In the genomic region with DNA sequence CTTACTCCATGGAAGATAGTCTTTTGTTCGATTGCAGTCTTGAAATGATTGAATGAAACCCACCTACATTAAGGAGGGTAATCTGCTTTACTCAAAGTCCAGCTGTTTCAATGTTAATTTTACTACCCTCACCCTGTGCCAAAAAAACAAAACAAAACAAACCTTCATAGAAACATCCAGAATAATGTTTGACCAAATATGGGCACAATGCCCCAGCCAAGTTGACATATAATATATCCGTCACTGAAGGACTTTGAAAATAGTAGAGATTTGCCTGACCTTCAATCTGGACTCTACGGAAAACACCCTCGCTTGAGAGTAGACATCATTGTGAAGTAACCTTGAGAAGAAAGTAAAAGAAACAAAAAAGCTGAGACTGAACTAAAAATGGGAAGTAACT, we compare ENCODE assay signal across 20 cellular contexts.
A peak's percentile ranks its signal among the peaks of the same experiment; 100 is the strongest.
DNase-seq lines count a peak whose midpoint lies in the region; FAIRE-seq and TF ChIP-seq lines count a peak whose summit lies in the region.
"Had no signal": no experiment of that assay in that cellular context is flagged by ENCODE, and none has a peak within 500 bp of the region (broad histone marks: within the 10 kb centered on the region; RNA-seq: fewer than 3 reads in every experiment).

No MANE protein-coding gene starts in this region.

- peak overlapping the region; percentile 75 for H3K27ac Mint-ChIP-seq in MCF 10A (ENCODE audit: low read depth, unreplicated experiment)
- peak overlapping the region; percentile 88 for H3K27ac Mint-ChIP-seq in astrocyte (ENCODE audit: unreplicated experiment)
- H3K27ac Mint-ChIP-seq: CD8-positive, alpha-beta memory T cell had no signal

- no peak overlapping the region for H2BK5ac ChIP-seq in mesendoderm (ENCODE audit: low read length)

- H3K4me1 ChIP-seq in breast epithelium (no peaks in the 10 kb centered on the region), astrocyte (ENCODE audit: insufficient read depth, low read length) (peaks cover 14% of the 10 kb centered on the region), mesendoderm (ENCODE audit: control insufficient read depth, low read depth, low read length) (no peaks in the 10 kb centered on the region), SJCRH30 (peaks cover 10% of the 10 kb centered on the region; the same call in 1 of the 2 replicates), colonic mucosa (no peaks in the 10 kb centered on the region)
- H3K4me1 ChIP-seq: BLaER1 had no signal

- peak overlapping the region; percentile 1 for H2AFZ ChIP-seq in astrocyte (ENCODE audit: low read depth, low read length)

- H4K8ac ChIP-seq in mesendoderm (ENCODE audit: low read depth, low read length): no peak overlapping the region

- no TSS peak for BruUV-seq in MCF 10A (replicated peaks; lab: Mats Ljungman, UMichigan)

- H2BK120ac ChIP-seq in mesendoderm (ENCODE audit: low read depth, low read length): no peak overlapping the region

- H3K4ac ChIP-seq in mesendoderm (ENCODE audit: low read depth, low read length): peak overlapping the region; percentile 55

- no peak overlapping the region for H2AK5ac ChIP-seq in mesendoderm (ENCODE audit: low read length)

- H4K5ac ChIP-seq in mesendoderm (ENCODE audit: low read length): no peak overlapping the region

- no peak overlapping the region for H2BK15ac ChIP-seq in mesendoderm (replicated peaks; ENCODE audit: low read depth)

- H3K27ac ChIP-seq in breast epithelium: no peak overlapping the region
- peak overlapping the region; percentile 71 for H3K27ac ChIP-seq in astrocyte (ENCODE audit: low read depth, low read length)
- no peak overlapping the region for H3K27ac ChIP-seq in mesendoderm (ENCODE audit: low read depth, low read length)
- H3K27ac ChIP-seq in SJCRH30: no peak overlapping the region; the same call in 1 of the 2 replicates
- H3K27ac ChIP-seq in colonic mucosa: no peak overlapping the region
- H3K27ac ChIP-seq: BLaER1 had no signal

- POLR2A ChIA-PET in MCF 10A (lab: Yijun Ruan, JAX): no interaction called here

- no peaks in the 10 kb centered on the region for H3K36me3 Mint-ChIP-seq in MCF 10A (ENCODE audit: insufficient read depth, unreplicated experiment)
- H3K36me3 Mint-ChIP-seq in astrocyte (ENCODE audit: low read depth, unreplicated experiment): peaks cover 3% of the 10 kb centered on the region
- H3K36me3 Mint-ChIP-seq: CD8-positive, alpha-beta memory T cell had no signal

- no peak overlapping the region for H3K56ac ChIP-seq in mesendoderm (ENCODE audit: low read length)

- intact Hi-C loops in MCF 10A (cut with micrococcal nuclease): no loop called here
- intact Hi-C loops in breast epithelium (cut with DNase I; ENCODE audit: low total_unique reads): no loop called here
- intact Hi-C loops in colonic mucosa (cut with DNase I): no loop called here

- no peak for DNase-seq in MCF 10A (ENCODE audit: unreplicated experiment)
- DNase-seq in breast epithelium (ENCODE audit: low spot score in 2 of 2): no peak
- DNase-seq in astrocyte (ENCODE audit: low read depth): no peak
- no peak for DNase-seq in mesendoderm
- no peak for DNase-seq in activated CD4-positive, alpha-beta T cell treated with anti-CD3 and anti-CD28 coated beads for 4 hours
- no peak for DNase-seq in SJCRH30
- no peak for DNase-seq in kidney glomerular epithelial cell (lab: John Stamatoyannopoulos, UW)
- DNase-seq in colonic mucosa: no peak
- DNase-seq: 8988T; CD8-positive, alpha-beta memory T cell; DMS 273 treated with DMSO at 0.1 percent for 48 hours; GDM1; KG1; NCI-H1092; NCI-H146; NCI-H2081; NCI-H510A treated with DMSO at 0.1 percent for 48 hours; SHP77 had no signal

- H3K36me3 ChIP-seq in breast epithelium (no peaks in the 10 kb centered on the region), astrocyte (ENCODE audit: insufficient read depth, low read length) (no peaks in the 10 kb centered on the region), mesendoderm (ENCODE audit: control insufficient read depth, insufficient read depth, low read length) (no peaks in the 10 kb centered on the region), SJCRH30 (no peaks in the 10 kb centered on the region), colonic mucosa (no peaks in the 10 kb centered on the region)
- H3K36me3 ChIP-seq: BLaER1 had no signal

- H3K9ac ChIP-seq in astrocyte (ENCODE audit: low read length): no peak overlapping the region
- H3K9ac ChIP-seq in mesendoderm (ENCODE audit: low read length): no peak overlapping the region
- no peak overlapping the region for H3K9ac ChIP-seq in colonic mucosa (ENCODE audit: low read depth in 2 of 2, low read length in 2 of 2)
- H3K9ac ChIP-seq: BLaER1 had no signal

- FAIRE-seq in astrocyte (lab: Jason Lieb, UNC): no peak
- FAIRE-seq: GM12878 had no signal

- TF ChIP-seq POLR2A in breast epithelium (IDR thresholded peaks at IDR 0.05): no peak

- TF ChIP-seq CTCF in MCF 10A (IDR thresholded peaks at IDR 0.05; ENCODE audit: unreplicated experiment) (no peak), breast epithelium (IDR thresholded peaks at IDR 0.05) (no peak), astrocyte (IDR thresholded peaks at IDR 0.05; ENCODE audit: insufficient read depth, low read depth, low read length) (no peak), colonic mucosa (IDR thresholded peaks at IDR 0.05) (no peak)

- peaks cover 23% of the 10 kb centered on the region for H3K4me1 Mint-ChIP-seq in MCF 10A (ENCODE audit: insufficient read depth, unreplicated experiment)
- H3K4me1 Mint-ChIP-seq in astrocyte (ENCODE audit: low read depth, unreplicated experiment): peaks cover 15% of the 10 kb centered on the region
- H3K4me1 Mint-ChIP-seq: CD8-positive, alpha-beta memory T cell had no signal

- H3K79me2 ChIP-seq in astrocyte (ENCODE audit: insufficient read depth, low read length) (no peaks in the 10 kb centered on the region), mesendoderm (ENCODE audit: control insufficient read depth, insufficient read depth, low read length) (no peaks in the 10 kb centered on the region)

- WGBS in mesendoderm (ENCODE audit: extremely low coverage, insufficient coverage, low lambda C conversion rate): no CpG with 5 or more reads among the region's 4 CpGs

- H3K9me3 Mint-ChIP-seq in MCF 10A (ENCODE audit: unreplicated experiment) (no peaks in the 10 kb centered on the region), astrocyte (ENCODE audit: unreplicated experiment) (peaks cover 2% of the 10 kb centered on the region)

- no peak overlapping the region for H3K4me2 ChIP-seq in astrocyte (ENCODE audit: low read length)
- no peak overlapping the region for H3K4me2 ChIP-seq in mesendoderm (ENCODE audit: low read length)
- H3K4me2 ChIP-seq: BLaER1 had no signal

- H4K20me1 ChIP-seq in astrocyte (ENCODE audit: insufficient read depth, low read length): no peaks in the 10 kb centered on the region
- H4K20me1 ChIP-seq: BLaER1 had no signal

- no peak overlapping the region for H3K23ac ChIP-seq in mesendoderm (ENCODE audit: low read length)

- H3K27me3 ChIP-seq in breast epithelium: no peaks in the 10 kb centered on the region
- no peaks in the 10 kb centered on the region for H3K27me3 ChIP-seq in astrocyte (ENCODE audit: insufficient read depth, low read length)
- H3K27me3 ChIP-seq in mesendoderm (ENCODE audit: insufficient read depth, low read length, poor library complexity): no peaks in the 10 kb centered on the region
- H3K27me3 ChIP-seq in SJCRH30: no peaks in the 10 kb centered on the region
- no peaks in the 10 kb centered on the region for H3K27me3 ChIP-seq in colonic mucosa
- H3K27me3 ChIP-seq: BLaER1 had no signal

- no peak overlapping the region for H3K18ac ChIP-seq in mesendoderm (ENCODE audit: low read length)

- no peaks in the 10 kb centered on the region for H3K9me3 ChIP-seq in breast epithelium
- H3K9me3 ChIP-seq in astrocyte (ENCODE audit: insufficient read depth, low read depth, low read length): no peaks in the 10 kb centered on the region
- H3K9me3 ChIP-seq in SJCRH30 (replicated peaks): no peaks in the 10 kb centered on the region
- H3K9me3 ChIP-seq in colonic mucosa: no peaks in the 10 kb centered on the region
- H3K9me3 ChIP-seq: BLaER1 had no signal

- H3K4me3 ChIP-seq in breast epithelium: no peak overlapping the region
- H3K4me3 ChIP-seq in astrocyte (ENCODE audit: insufficient read depth, low read depth, low read length): no peak overlapping the region
- no peak overlapping the region for H3K4me3 ChIP-seq in mesendoderm (ENCODE audit: low read length)
- H3K4me3 ChIP-seq in SJCRH30: no peak overlapping the region
- H3K4me3 ChIP-seq in colonic mucosa: no peak overlapping the region
- H3K4me3 ChIP-seq: BLaER1, GM12878 had no signal

- H3K27me3 Mint-ChIP-seq in MCF 10A (ENCODE audit: insufficient read depth, unreplicated experiment): no peaks in the 10 kb centered on the region
- H3K27me3 Mint-ChIP-seq in astrocyte (ENCODE audit: low read depth, unreplicated experiment): no peaks in the 10 kb centered on the region

- CTCF ChIA-PET in MCF 10A (lab: Yijun Ruan, JAX): interaction anchor here (1.1 to 1.5 kb wide), 2 partner anchors 8 to 26 kb away, joined by 3 read pairs; no protein-coding TSS in a partner anchor

- H3K79me1 ChIP-seq in mesendoderm (ENCODE audit: low read length): no peaks in the 10 kb centered on the region

- H3K4me3 Mint-ChIP-seq in MCF 10A (ENCODE audit: unreplicated experiment) (no peak overlapping the region), astrocyte (ENCODE audit: unreplicated experiment) (no peak overlapping the region)
- H3K4me3 Mint-ChIP-seq: CD8-positive, alpha-beta memory T cell had no signal
